26 cellular contexts compared by ENCODE assay signal in the genomic region with DNA sequence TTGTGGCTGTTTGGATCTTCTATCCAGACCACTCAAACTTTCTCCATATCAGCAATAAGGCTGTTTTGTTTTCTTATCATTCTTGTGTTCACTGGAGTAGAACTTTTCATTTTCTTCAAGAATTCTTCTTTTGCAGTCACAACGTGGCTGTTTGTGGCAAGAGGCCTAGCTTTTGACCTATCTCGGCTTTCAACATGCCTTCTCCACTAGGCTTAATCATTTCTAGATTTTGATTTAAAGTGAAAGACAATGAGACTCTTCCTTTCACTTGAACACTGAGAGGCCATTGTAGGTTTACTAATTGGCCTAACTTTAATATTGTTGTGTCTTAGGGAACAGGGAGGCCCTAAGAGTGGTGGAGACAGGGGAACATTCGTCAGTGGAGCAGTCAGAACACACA. TPM values are rescaled to one million over a fixed set of nuclear protein-coding genes. Genes with fewer than 3 reads are reported as not detected.
DNase-seq lines count a peak whose midpoint lies in the region; ATAC-seq and TF ChIP-seq lines count a peak whose summit lies in the region.
"Had no signal": no experiment of that assay in that cellular context is flagged by ENCODE, and none has a peak within 500 bp of the region (broad histone marks: within the 10 kb centered on the region; RNA-seq: fewer than 3 reads in every experiment).

No MANE protein-coding gene starts in this region.

- peaks cover 11% of the 10 kb centered on the region for H3K79me1 ChIP-seq in mesendoderm (ENCODE audit: low read length)

- no peak overlapping the region for H3K9ac ChIP-seq in mesendoderm (ENCODE audit: low read length)

- POLR2A ChIA-PET in WTC11 (lab: Charles Lee) = interaction anchor here (0.6 to 1.2 kb wide), 2 partner anchors 10 to 45 kb away, joined by 3 to 4 read pairs; no protein-coding TSS in a partner anchor

- peak; percentile 71 for ATAC-seq in GM18498 (IDR thresholded peaks at IDR 0.05; ENCODE audit: unreplicated experiment)
- peak; percentile 51 for ATAC-seq in GM21786 (IDR thresholded peaks at IDR 0.05; ENCODE audit: unreplicated experiment)
- ATAC-seq in WTC11 = no peak
- no peak for ATAC-seq in HG02840 (IDR thresholded peaks at IDR 0.05; ENCODE audit: low FRiP score, unreplicated experiment)
- ATAC-seq: activated CD8-positive, alpha-beta T cell treated with anti-CD3 and anti-CD28 coated beads for 36 hours; foreskin keratinocyte; left colon; natural killer cell treated with Interleukin-12 subunit alpha and Interleukin-12 subunit beta and Interleukin-15 and Interleukin-18, amount 100 ng/mL, for 72 hours had no signal

- no peak for TF ChIP-seq CTCF in WTC11 (IDR thresholded peaks at IDR 0.05)

- no peak overlapping the region for H4K5ac ChIP-seq in mesendoderm (ENCODE audit: low read length)

- peaks cover 5% of the 10 kb centered on the region for H3K4me1 ChIP-seq in mesendoderm (ENCODE audit: control insufficient read depth, low read depth, low read length)
- H3K4me1 ChIP-seq: foreskin keratinocyte, prostate gland, uterus had no signal

- H3K56ac ChIP-seq in mesendoderm (ENCODE audit: low read length) = peak overlapping the region; percentile 30

- no peak overlapping the region for H3K18ac ChIP-seq in mesendoderm (ENCODE audit: low read length)

- no peaks in the 10 kb centered on the region for H3K27me3 Mint-ChIP-seq in WTC11 (ENCODE audit: low read depth)

- DNase-seq in WTC11 (ENCODE audit: low spot score) (no peak), mesendoderm (no peak), KG1 (lab: John Stamatoyannopoulos, UW) (no peak), NCI-H187 (lab: John Stamatoyannopoulos, UW) (no peak), NOMO-1 (lab: John Stamatoyannopoulos, UW; ENCODE audit: unreplicated experiment in 2 of 2) (no peak)
- DNase-seq: activated CD4-positive, CD25-positive, alpha-beta regulatory T cell; activated CD8-positive, alpha-beta T cell treated with anti-CD3 and anti-CD28 coated beads for 36 hours; activated naive CD8-positive, alpha-beta T cell treated with anti-CD3 and anti-CD28 coated beads, Interleukin-2, amount 10 ng/mL, durations not matched to agents 7 days and 5 days; DMS 273 treated with DMSO at 0.1 percent for 48 hours; foreskin keratinocyte; left colon; NCI-H1930; NCI-H446; Peyer's patch; small intestine; stimulated activated CD4-positive, alpha-beta T cell treated with anti-CD3 and anti-CD28 coated beads, Interleukin-4, amount 100 ng/mL, for 1 hour; T-helper 9 cell; uterus had no signal

- no CpG with 5 or more reads among the region's 3 CpGs for WGBS in mesendoderm (ENCODE audit: extremely low coverage, insufficient coverage, low lambda C conversion rate)

- no peak overlapping the region for H3K4me3 Mint-ChIP-seq in WTC11
- H3K4me3 Mint-ChIP-seq: activated CD8-positive, alpha-beta T cell treated with anti-CD3 and anti-CD28 coated beads for 36 hours; activated naive CD8-positive, alpha-beta T cell treated with anti-CD3 and anti-CD28 coated beads, Interleukin-2, amount 10 ng/mL, durations not matched to agents 7 days and 5 days; mesothelial cell of epicardium; natural killer cell treated with Interleukin-12 subunit alpha and Interleukin-12 subunit beta and Interleukin-15 and Interleukin-18, amount 100 ng/mL, for 72 hours had no signal

- no peak overlapping the region for H4K8ac ChIP-seq in mesendoderm (ENCODE audit: low read depth, low read length)

- H3K79me2 ChIP-seq in mesendoderm (ENCODE audit: control insufficient read depth, insufficient read depth, low read length) = peaks cover 68% of the 10 kb centered on the region

- no peak overlapping the region for H2BK5ac ChIP-seq in mesendoderm (ENCODE audit: low read length)

- H3K27ac ChIP-seq in mesendoderm (ENCODE audit: low read depth, low read length) = no peak overlapping the region
- H3K27ac ChIP-seq: C4-2B, epithelial cell of prostate, foreskin keratinocyte, Peyer's patch, prostate gland, uterus had no signal

- peaks cover 22% of the 10 kb centered on the region for H3K9me3 Mint-ChIP-seq in WTC11
- H3K9me3 Mint-ChIP-seq: activated CD8-positive, alpha-beta T cell treated with anti-CD3 and anti-CD28 coated beads for 36 hours; activated naive CD8-positive, alpha-beta T cell treated with anti-CD3 and anti-CD28 coated beads, Interleukin-2, amount 10 ng/mL, durations not matched to agents 7 days and 5 days; natural killer cell treated with Interleukin-12 subunit alpha and Interleukin-12 subunit beta and Interleukin-15 and Interleukin-18, amount 100 ng/mL, for 72 hours had no signal

- H3K4me2 ChIP-seq in mesendoderm (ENCODE audit: low read length) = no peak overlapping the region

- H2BK120ac ChIP-seq in mesendoderm (ENCODE audit: low read depth, low read length) = no peak overlapping the region

- no peaks in the 10 kb centered on the region for H3K36me3 ChIP-seq in mesendoderm (ENCODE audit: control insufficient read depth, insufficient read depth, low read length)
- H3K36me3 ChIP-seq: Peyer's patch, prostate gland, uterus had no signal

- no peak overlapping the region for H2AK5ac ChIP-seq in mesendoderm (ENCODE audit: low read length)

- H3K4me3 ChIP-seq in mesendoderm (ENCODE audit: low read length) = no peak overlapping the region
- H3K4me3 ChIP-seq: Peyer's patch, prostate gland, uterus had no signal

- peaks cover 90% of the 10 kb centered on the region for H3K4me1 Mint-ChIP-seq in WTC11
- H3K4me1 Mint-ChIP-seq: activated naive CD8-positive, alpha-beta T cell treated with anti-CD3 and anti-CD28 coated beads, Interleukin-2, amount 10 ng/mL, durations not matched to agents 7 days and 5 days had no signal

- H3K23ac ChIP-seq in mesendoderm (ENCODE audit: low read length) = no peak overlapping the region

- CTCF ChIA-PET in WTC11 (lab: Charles Lee) = interaction anchor here (0.6 to 2.1 kb wide), 4 partner anchors 10 to 90 kb away, joined by 3 to 5 read pairs (median 5); no protein-coding TSS in a partner anchor

- H3K27me3 ChIP-seq in mesendoderm (ENCODE audit: insufficient read depth, low read length, poor library complexity) = no peaks in the 10 kb centered on the region
- H3K27me3 ChIP-seq: foreskin keratinocyte, Peyer's patch, uterus had no signal

- H3K27ac Mint-ChIP-seq in WTC11 = peak overlapping the region; percentile 96
- H3K27ac Mint-ChIP-seq: activated CD8-positive, alpha-beta T cell treated with anti-CD3 and anti-CD28 coated beads for 36 hours; activated naive CD8-positive, alpha-beta T cell treated with anti-CD3 and anti-CD28 coated beads, Interleukin-2, amount 10 ng/mL, durations not matched to agents 7 days and 5 days; mesothelial cell of epicardium; natural killer cell treated with Interleukin-12 subunit alpha and Interleukin-12 subunit beta and Interleukin-15 and Interleukin-18, amount 100 ng/mL, for 72 hours had no signal

- no peak overlapping the region for H2BK15ac ChIP-seq in mesendoderm (replicated peaks; ENCODE audit: low read depth)

- H3K4ac ChIP-seq in mesendoderm (ENCODE audit: low read depth, low read length) = no peak overlapping the region

- peaks cover 44% of the 10 kb centered on the region for H3K36me3 Mint-ChIP-seq in WTC11
- H3K36me3 Mint-ChIP-seq: activated naive CD8-positive, alpha-beta T cell treated with anti-CD3 and anti-CD28 coated beads, Interleukin-2, amount 10 ng/mL, durations not matched to agents 7 days and 5 days; natural killer cell treated with Interleukin-12 subunit alpha and Interleukin-12 subunit beta and Interleukin-15 and Interleukin-18, amount 100 ng/mL, for 72 hours had no signal

TF ChIP-seq in WTC11, 78 proteins besides CTCF, POLR2A, EP300 and RAD21 (continues in another document):
- TF ChIP-seq, protein P1, sequence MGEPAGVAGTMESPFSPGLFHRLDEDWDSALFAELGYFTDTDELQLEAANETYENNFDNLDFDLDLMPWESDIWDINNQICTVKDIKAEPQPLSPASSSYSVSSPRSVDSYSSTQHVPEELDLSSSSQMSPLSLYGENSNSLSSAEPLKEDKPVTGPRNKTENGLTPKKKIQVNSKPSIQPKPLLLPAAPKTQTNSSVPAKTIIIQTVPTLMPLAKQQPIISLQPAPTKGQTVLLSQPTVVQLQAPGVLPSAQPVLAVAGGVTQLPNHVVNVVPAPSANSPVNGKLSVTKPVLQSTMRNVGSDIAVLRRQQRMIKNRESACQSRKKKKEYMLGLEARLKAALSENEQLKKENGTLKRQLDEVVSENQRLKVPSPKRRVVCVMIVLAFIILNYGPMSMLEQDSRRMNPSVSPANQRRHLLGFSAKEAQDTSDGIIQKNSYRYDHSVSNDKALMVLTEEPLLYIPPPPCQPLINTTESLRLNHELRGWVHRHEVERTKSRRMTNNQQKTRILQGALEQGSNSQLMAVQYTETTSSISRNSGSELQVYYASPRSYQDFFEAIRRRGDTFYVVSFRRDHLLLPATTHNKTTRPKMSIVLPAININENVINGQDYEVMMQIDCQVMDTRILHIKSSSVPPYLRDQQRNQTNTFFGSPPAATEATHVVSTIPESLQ (CRISPR knock-in tag; IDR thresholded peaks at IDR 0.05) = no peak
- no peak for TF ChIP-seq JAZF1 (CRISPR knock-in tag; IDR thresholded peaks at IDR 0.05)
- no peak for TF ChIP-seq ETV6 (CRISPR knock-in tag; IDR thresholded peaks at IDR 0.05)
- TF ChIP-seq NFE2L1 (CRISPR knock-in tag; IDR thresholded peaks at IDR 0.05) = no peak
- no peak for TF ChIP-seq NR2C2 (CRISPR knock-in tag; IDR thresholded peaks at IDR 0.05)
- TF ChIP-seq, protein P2, sequence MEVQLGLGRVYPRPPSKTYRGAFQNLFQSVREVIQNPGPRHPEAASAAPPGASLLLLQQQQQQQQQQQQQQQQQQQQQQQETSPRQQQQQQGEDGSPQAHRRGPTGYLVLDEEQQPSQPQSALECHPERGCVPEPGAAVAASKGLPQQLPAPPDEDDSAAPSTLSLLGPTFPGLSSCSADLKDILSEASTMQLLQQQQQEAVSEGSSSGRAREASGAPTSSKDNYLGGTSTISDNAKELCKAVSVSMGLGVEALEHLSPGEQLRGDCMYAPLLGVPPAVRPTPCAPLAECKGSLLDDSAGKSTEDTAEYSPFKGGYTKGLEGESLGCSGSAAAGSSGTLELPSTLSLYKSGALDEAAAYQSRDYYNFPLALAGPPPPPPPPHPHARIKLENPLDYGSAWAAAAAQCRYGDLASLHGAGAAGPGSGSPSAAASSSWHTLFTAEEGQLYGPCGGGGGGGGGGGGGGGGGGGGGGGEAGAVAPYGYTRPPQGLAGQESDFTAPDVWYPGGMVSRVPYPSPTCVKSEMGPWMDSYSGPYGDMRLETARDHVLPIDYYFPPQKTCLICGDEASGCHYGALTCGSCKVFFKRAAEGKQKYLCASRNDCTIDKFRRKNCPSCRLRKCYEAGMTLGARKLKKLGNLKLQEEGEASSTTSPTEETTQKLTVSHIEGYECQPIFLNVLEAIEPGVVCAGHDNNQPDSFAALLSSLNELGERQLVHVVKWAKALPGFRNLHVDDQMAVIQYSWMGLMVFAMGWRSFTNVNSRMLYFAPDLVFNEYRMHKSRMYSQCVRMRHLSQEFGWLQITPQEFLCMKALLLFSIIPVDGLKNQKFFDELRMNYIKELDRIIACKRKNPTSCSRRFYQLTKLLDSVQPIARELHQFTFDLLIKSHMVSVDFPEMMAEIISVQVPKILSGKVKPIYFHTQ (CRISPR knock-in tag; IDR thresholded peaks at IDR 0.05) = no peak
- no peak for TF ChIP-seq KAT7 (CRISPR knock-in tag; IDR thresholded peaks at IDR 0.05; ENCODE audit: borderline replicate concordance)
- no peak for TF ChIP-seq ZNF423 (CRISPR knock-in tag; IDR thresholded peaks at IDR 0.05)
- no peak for TF ChIP-seq ZNF671 (CRISPR knock-in tag; IDR thresholded peaks at IDR 0.05)

RNA-seq across cellular contexts. Expression of a gene that starts 19.1 kb away (rescaled TPM):
- 115 to 134 TPM (median 127 TPM) in 3 replicates for total RNA-seq in WTC11 (2021)
- 39.2 TPM for polyA plus RNA-seq in mesendoderm (2013, experiment 1 of 2)
- polyA plus RNA-seq in mesendoderm (2013, experiment 2 of 2) = 41.4 TPM
- total RNA-seq: activated naive CD8-positive, alpha-beta T cell treated with anti-CD3 and anti-CD28 coated beads, Interleukin-2, amount 10 ng/mL, durations not matched to agents 7 days and 5 days had no signal

Comparison
In these comparisons a context has a peak if more than half of its experiments do, and no peak if none do; other contexts are left out.
1. ATAC-seq: peak in GM18498 (single experiment) and GM21786 (single experiment); none in WTC11 (single experiment) and HG02840 (single experiment).